Comparison of ENCODE assay signal across 8 cellular contexts in the genomic region with DNA sequence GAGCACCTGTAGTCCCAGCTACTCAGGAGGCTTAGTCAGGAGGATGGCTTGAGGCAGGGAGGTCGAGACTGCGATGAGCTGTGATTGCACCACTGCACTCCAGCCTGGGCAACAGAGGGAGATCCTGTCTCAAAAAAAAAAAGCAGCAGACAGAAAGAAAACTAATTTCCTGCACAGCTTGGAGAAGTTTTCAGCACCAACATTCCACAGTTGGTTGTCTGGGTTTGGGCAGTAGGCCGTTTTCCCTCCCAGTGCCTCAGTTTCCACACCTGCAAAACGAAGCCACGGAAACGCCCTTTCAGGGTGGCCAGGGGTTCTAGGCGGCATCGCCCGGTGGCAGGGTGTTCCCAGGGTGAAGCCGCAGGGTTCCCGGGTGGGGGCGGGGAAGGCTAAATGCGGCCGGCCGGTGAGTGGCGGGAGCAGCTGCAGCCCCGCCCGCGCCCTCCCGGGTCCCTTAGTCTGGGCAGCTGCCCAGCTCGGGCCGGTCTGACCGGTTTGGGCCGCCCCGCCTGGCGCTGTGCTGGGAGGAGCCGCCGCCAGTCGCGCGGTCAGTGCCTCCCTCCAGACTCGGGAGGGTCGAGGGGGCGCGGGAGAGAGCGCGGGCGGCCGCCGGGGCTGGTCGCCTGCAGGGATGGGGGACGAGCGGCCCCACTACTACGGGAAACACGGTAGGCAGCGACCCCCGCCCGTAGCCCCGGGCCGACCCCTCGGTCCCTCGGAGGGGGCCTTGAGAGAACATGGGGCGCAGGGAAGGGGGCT. TPM values are rescaled to one million over a fixed set of nuclear protein-coding genes. Genes with fewer than 3 reads are reported as not detected.
DNase-seq lines count a peak whose midpoint lies in the region; ATAC-seq and TF ChIP-seq lines count a peak whose summit lies in the region.

Gene SLC44A2 (plus strand): TSS at position 551 of the 759 bp plus-strand sequence. CDS start 81 bp downstream, at position 632.

- H3K4me1 ChIP-seq in gastrocnemius medialis, result peaks cover 32 to 35% of the 10 kb centered on the region in 2 donors

- intact Hi-C loops in gastrocnemius medialis (cut with DNase I; ENCODE audit: low total_unique reads), result loop anchor here (1.0 to 2.0 kb wide), 2 partner anchors 22 to 28 kb away; no protein-coding TSS in a partner anchor

- H3K27ac Mint-ChIP-seq in chondrocyte (ENCODE audit: unreplicated experiment) (peak within 1 kb of the TSS; percentile 90), immature natural killer cell (peak within 1 kb of the TSS; percentile 78 to 92 (median 88))

- peak within 1 kb of the TSS; percentile 74 for H3K4me3 Mint-ChIP-seq in chondrocyte (ENCODE audit: unreplicated experiment)
- peak within 1 kb of the TSS; percentile 66 to 80 (median 74) for H3K4me3 Mint-ChIP-seq in immature natural killer cell

- peaks cover 18% of the 10 kb centered on the region for H3K4me1 Mint-ChIP-seq in chondrocyte (ENCODE audit: low read depth)
- peaks cover 45% of the 10 kb centered on the region in 2 donors for H3K4me1 Mint-ChIP-seq in immature natural killer cell

- H3K9me3 Mint-ChIP-seq in chondrocyte (ENCODE audit: low read depth) (no peaks in the 10 kb centered on the region), immature natural killer cell (no peaks in the 10 kb centered on the region)

- ATAC-seq in gastrocnemius medialis (peak; percentile 80 to 85), GM21723 (IDR thresholded peaks at IDR 0.05; ENCODE audit: unreplicated experiment) (no peak)

- H3K27ac ChIP-seq in gastrocnemius medialis, result peak within 1 kb of the TSS; percentile 93 to 95 (median 95)

- H3K4me3 ChIP-seq in gastrocnemius medialis, result peak within 1 kb of the TSS; percentile 65 to 80 (median 76)

- DNase-seq in GM03348 (ENCODE audit: low spot score), result peak; percentile 95
- DNase-seq in NCI-H345 (lab: John Stamatoyannopoulos, UW), result peak; percentile 77
- peak; percentile 94 for DNase-seq in chondrocyte (ENCODE audit: low spot score)
- DNase-seq in immature natural killer cell, result no peak
- peak; percentile 82 to 92 for DNase-seq in gastrocnemius medialis
- DNase-seq in NK-92 treated with Interleukin-12 subunit alpha and Interleukin-12 subunit beta, amount 100 ng/mL, for 24 hours (lab: John Stamatoyannopoulos, UW), result no peak
- DNase-seq in central memory CD4-positive, alpha-beta T cell, result no peak

- H3K36me3 Mint-ChIP-seq in chondrocyte (ENCODE audit: low read depth), result peaks cover 9% of the 10 kb centered on the region
- peaks cover 0 to 10% (median 6%) of the 10 kb centered on the region in 3 donors for H3K36me3 Mint-ChIP-seq in immature natural killer cell

- no peaks in the 10 kb centered on the region for H3K27me3 ChIP-seq in gastrocnemius medialis

- TF ChIP-seq CTCF in chondrocyte (IDR thresholded peaks at IDR 0.05), result no peak
- TF ChIP-seq CTCF in gastrocnemius medialis (IDR thresholded peaks at IDR 0.05 in 4 of 5, conservative IDR thresholded peaks at IDR 0.05 in 1 of 5), result no peak

- no peaks in the 10 kb centered on the region for H3K9me3 ChIP-seq in gastrocnemius medialis

- peaks cover 0 to 27% of the 10 kb centered on the region in 2 donors for H3K36me3 ChIP-seq in gastrocnemius medialis

- in situ Hi-C loops in gastrocnemius medialis (cut with MboI; ENCODE audit: low sequenced_read_pairs in 4 of 4), result no loop called here

- TF ChIP-seq POLR2A in gastrocnemius medialis (IDR thresholded peaks at IDR 0.05), result peak; percentile 82 to 92

- H3K27me3 Mint-ChIP-seq in chondrocyte (ENCODE audit: low read depth) (no peaks in the 10 kb centered on the region), immature natural killer cell (ENCODE audit: low read depth in 3 of 3) (peaks cover 0 to 2% (median 1%) of the 10 kb centered on the region in 3 donors)

RNA-seq across cellular contexts. Expression of gene SLC44A2, which starts in this region (rescaled TPM):
- 132 to 223 TPM (median 220 TPM) in 3 replicates for total RNA-seq in chondrocyte
- 100 to 1,000 TPM; 195 to 449 (median 327) TPM for polyA plus RNA-seq in immature natural killer cell
- total RNA-seq in gastrocnemius medialis, result 100 to 1,000 TPM in 2 of 4 donors, 10 to 100 TPM in 2; 51.1 to 168 (median 105) TPM

Comparison
In these comparisons a context has a peak if more than half of its experiments do, and no peak if none do; other contexts are left out.
1. DNase-seq: peak in GM03348 (single experiment), NCI-H345 (single experiment), chondrocyte (single experiment) and gastrocnemius medialis (2 of 2); none in immature natural killer cell (0 of 3), NK-92 treated with Interleukin-12 subunit alpha and Interleukin-12 subunit beta, amount 100 ng/mL, for 24 hours (single experiment) and central memory CD4-positive, alpha-beta T cell (single experiment).